In the genomic region with DNA sequence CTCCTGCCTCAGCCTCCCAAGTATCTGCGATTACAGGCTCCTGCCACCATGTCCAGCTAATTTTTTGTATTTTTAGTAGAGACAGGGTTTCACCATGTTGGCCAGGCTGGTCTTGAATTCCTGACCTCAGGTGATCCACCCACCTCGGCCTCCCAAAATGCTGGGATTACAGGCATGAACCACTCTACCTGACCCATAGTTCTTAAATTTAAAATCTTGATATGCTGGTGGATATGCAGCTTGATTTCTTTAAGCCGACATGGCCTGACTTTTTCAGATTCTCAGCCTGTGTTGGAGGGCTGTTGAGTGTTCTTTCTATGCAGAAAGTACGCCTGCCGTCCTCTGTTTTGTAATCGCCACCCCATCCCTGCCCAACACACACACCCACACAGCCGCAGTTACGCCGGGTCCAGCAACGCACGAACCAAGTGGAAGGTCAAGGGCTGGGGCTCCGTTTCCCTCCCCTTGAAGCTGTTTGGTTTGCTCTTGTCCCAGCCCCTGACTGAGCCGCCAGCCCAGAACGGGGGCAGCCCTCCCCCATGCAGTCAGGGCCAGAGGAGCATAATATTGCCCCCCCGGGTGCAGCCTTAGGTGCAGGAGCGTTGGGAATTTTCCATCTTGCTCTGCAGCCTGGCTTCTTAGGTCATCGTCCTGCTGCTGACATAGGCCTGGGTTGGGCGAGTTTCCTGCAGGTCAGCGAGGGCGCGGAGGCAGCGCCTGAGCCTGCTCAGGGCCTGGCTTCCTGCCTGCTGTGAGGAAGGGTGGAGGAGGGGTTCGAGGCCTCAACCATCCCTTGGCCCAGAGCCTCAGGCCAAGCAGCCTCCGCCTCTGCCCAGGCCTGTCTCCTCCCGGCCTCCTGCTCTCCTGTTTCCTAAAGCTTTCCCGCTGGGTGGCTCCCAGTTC, we compare ENCODE assay signal across 1 cellular context.
TF ChIP-seq lines count a peak whose summit lies in the region.

No MANE protein-coding gene starts in this region.

TF ChIP-seq in HepG2, 621 proteins besides CTCF, POLR2A, EP300 and RAD21 (continued from another document and continues in another):
- TF ChIP-seq ZBTB34 (CRISPR knock-in tag; IDR thresholded peaks at IDR 0.05): peak; percentile 99
- peak; percentile 97 for TF ChIP-seq MAF1 (CRISPR knock-in tag; IDR thresholded peaks at IDR 0.05; ENCODE audit: borderline replicate concordance)
- TF ChIP-seq TGIF2 (CRISPR knock-in tag; IDR thresholded peaks at IDR 0.05): peak; percentile 95
- peak; percentile 96 for TF ChIP-seq HNRNPL (IDR thresholded peaks at IDR 0.05; ENCODE audit: low read depth, low read length)
- TF ChIP-seq, protein P1, sequence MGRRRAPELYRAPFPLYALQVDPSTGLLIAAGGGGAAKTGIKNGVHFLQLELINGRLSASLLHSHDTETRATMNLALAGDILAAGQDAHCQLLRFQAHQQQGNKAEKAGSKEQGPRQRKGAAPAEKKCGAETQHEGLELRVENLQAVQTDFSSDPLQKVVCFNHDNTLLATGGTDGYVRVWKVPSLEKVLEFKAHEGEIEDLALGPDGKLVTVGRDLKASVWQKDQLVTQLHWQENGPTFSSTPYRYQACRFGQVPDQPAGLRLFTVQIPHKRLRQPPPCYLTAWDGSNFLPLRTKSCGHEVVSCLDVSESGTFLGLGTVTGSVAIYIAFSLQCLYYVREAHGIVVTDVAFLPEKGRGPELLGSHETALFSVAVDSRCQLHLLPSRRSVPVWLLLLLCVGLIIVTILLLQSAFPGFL (CRISPR knock-in tag; IDR thresholded peaks at IDR 0.05): no peak
- TF ChIP-seq TP53 (CRISPR knock-in tag; conservative IDR thresholded peaks at IDR 0.05): no peak
- no peak for TF ChIP-seq FOSL1 (CRISPR knock-in tag; IDR thresholded peaks at IDR 0.05; ENCODE audit: borderline replicate concordance)
- TF ChIP-seq, protein P2, sequence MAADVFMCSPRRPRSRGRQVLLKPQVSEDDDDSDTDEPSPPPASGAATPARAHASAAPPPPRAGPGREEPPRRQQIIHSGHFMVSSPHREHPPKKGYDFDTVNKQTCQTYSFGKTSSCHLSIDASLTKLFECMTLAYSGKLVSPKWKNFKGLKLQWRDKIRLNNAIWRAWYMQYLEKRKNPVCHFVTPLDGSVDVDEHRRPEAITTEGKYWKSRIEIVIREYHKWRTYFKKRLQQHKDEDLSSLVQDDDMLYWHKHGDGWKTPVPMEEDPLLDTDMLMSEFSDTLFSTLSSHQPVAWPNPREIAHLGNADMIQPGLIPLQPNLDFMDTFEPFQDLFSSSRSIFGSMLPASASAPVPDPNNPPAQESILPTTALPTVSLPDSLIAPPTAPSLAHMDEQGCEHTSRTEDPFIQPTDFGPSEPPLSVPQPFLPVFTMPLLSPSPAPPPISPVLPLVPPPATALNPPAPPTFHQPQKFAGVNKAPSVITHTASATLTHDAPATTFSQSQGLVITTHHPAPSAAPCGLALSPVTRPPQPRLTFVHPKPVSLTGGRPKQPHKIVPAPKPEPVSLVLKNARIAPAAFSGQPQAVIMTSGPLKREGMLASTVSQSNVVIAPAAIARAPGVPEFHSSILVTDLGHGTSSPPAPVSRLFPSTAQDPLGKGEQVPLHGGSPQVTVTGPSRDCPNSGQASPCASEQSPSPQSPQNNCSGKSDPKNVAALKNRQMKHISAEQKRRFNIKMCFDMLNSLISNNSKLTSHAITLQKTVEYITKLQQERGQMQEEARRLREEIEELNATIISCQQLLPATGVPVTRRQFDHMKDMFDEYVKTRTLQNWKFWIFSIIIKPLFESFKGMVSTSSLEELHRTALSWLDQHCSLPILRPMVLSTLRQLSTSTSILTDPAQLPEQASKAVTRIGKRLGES (CRISPR knock-in tag; IDR thresholded peaks at IDR 0.05; ENCODE audit: borderline replicate concordance): peak; percentile 8; the same call in 1 of the 2 replicates
- no peak for TF ChIP-seq ZSCAN21 (CRISPR knock-in tag; IDR thresholded peaks at IDR 0.05; ENCODE audit: borderline replicate concordance)
- 0 out of 2 replicates have a peak, but pooled peaks have one; percentile 2 for TF ChIP-seq TEAD2 (CRISPR knock-in tag; IDR thresholded peaks at IDR 0.05)
- TF ChIP-seq DDIT3 (CRISPR knock-in tag; IDR thresholded peaks at IDR 0.05): no peak
- peak; percentile 99 for TF ChIP-seq ZNF543 (CRISPR knock-in tag; IDR thresholded peaks at IDR 0.05)
- peak; percentile 100 for TF ChIP-seq PATZ1 (CRISPR knock-in tag; IDR thresholded peaks at IDR 0.05)
- TF ChIP-seq ADNP (CRISPR knock-in tag; IDR thresholded peaks at IDR 0.05): peak; percentile 29; the same call in 1 of the 2 replicates
- TF ChIP-seq NCOA2 (CRISPR knock-in tag; IDR thresholded peaks at IDR 0.05): peak; percentile 98
- TF ChIP-seq PAWR (CRISPR knock-in tag; IDR thresholded peaks at IDR 0.05; ENCODE audit: borderline replicate concordance): no peak
- no peak for TF ChIP-seq ZNF850 (CRISPR knock-in tag; conservative IDR thresholded peaks at IDR 0.05)
- TF ChIP-seq NRL (CRISPR knock-in tag; IDR thresholded peaks at IDR 0.05; ENCODE audit: borderline replicate concordance): no peak
- TF ChIP-seq, protein P3, sequence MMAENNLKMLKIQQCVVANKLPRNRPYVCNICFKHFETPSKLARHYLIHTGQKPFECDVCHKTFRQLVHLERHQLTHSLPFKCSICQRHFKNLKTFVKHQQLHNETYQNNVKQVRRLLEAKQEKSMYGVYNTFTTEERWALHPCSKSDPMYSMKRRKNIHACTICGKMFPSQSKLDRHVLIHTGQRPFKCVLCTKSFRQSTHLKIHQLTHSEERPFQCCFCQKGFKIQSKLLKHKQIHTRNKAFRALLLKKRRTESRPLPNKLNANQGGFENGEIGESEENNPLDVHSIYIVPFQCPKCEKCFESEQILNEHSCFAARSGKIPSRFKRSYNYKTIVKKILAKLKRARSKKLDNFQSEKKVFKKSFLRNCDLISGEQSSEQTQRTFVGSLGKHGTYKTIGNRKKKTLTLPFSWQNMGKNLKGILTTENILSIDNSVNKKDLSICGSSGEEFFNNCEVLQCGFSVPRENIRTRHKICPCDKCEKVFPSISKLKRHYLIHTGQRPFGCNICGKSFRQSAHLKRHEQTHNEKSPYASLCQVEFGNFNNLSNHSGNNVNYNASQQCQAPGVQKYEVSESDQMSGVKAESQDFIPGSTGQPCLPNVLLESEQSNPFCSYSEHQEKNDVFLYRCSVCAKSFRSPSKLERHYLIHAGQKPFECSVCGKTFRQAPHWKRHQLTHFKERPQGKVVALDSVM (CRISPR knock-in tag; IDR thresholded peaks at IDR 0.05): no peak
- peak; percentile 97 for TF ChIP-seq ZMYM3 (CRISPR knock-in tag; IDR thresholded peaks at IDR 0.05)
- TF ChIP-seq, protein P4, sequence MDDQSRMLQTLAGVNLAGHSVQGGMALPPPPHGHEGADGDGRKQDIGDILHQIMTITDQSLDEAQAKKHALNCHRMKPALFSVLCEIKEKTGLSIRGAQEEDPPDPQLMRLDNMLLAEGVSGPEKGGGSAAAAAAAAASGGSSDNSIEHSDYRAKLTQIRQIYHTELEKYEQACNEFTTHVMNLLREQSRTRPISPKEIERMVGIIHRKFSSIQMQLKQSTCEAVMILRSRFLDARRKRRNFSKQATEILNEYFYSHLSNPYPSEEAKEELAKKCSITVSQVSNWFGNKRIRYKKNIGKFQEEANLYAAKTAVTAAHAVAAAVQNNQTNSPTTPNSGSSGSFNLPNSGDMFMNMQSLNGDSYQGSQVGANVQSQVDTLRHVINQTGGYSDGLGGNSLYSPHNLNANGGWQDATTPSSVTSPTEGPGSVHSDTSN (CRISPR knock-in tag; IDR thresholded peaks at IDR 0.05; ENCODE audit: borderline replicate concordance): peak; percentile 19; the same call in 1 of the 2 replicates
- no peak for TF ChIP-seq ZNF207 (IDR thresholded peaks at IDR 0.05; ENCODE audit: borderline replicate concordance)
- peak; percentile 98 for TF ChIP-seq ZNF598 (CRISPR knock-in tag; IDR thresholded peaks at IDR 0.05; ENCODE audit: borderline replicate concordance)
- TF ChIP-seq NFKBIZ (CRISPR knock-in tag; IDR thresholded peaks at IDR 0.05): peak; percentile 99
- TF ChIP-seq, protein P5, sequence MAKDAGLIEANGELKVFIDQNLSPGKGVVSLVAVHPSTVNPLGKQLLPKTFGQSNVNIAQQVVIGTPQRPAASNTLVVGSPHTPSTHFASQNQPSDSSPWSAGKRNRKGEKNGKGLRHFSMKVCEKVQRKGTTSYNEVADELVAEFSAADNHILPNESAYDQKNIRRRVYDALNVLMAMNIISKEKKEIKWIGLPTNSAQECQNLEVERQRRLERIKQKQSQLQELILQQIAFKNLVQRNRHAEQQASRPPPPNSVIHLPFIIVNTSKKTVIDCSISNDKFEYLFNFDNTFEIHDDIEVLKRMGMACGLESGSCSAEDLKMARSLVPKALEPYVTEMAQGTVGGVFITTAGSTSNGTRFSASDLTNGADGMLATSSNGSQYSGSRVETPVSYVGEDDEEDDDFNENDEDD (CRISPR knock-in tag; IDR thresholded peaks at IDR 0.05; ENCODE audit: borderline replicate concordance): peak; percentile 91; the same call in 1 of the 2 replicates
- peak; percentile 92 for TF ChIP-seq ZNF12 (CRISPR knock-in tag; IDR thresholded peaks at IDR 0.05)
- peak; percentile 99 for TF ChIP-seq NCOR1 (IDR thresholded peaks at IDR 0.05; ENCODE audit: borderline replicate concordance, low read length)
- TF ChIP-seq JUNB (CRISPR knock-in tag; IDR thresholded peaks at IDR 0.05; ENCODE audit: borderline replicate concordance): no peak
- TF ChIP-seq DNMT3B (CRISPR knock-in tag; conservative IDR thresholded peaks at IDR 0.05): peak; percentile 97; the same call in 1 of the 2 replicates
- peak; percentile 75; the same call in 1 of the 2 replicates for TF ChIP-seq ZNF7 (CRISPR knock-in tag; IDR thresholded peaks at IDR 0.05)
- peak; percentile 98 for TF ChIP-seq AHR (CRISPR knock-in tag; IDR thresholded peaks at IDR 0.05)
- no peak for TF ChIP-seq SP2 (CRISPR knock-in tag; IDR thresholded peaks at IDR 0.05)
- peak; percentile 100 for TF ChIP-seq BCL3 (CRISPR knock-in tag; IDR thresholded peaks at IDR 0.05)
- peak; percentile 99 for TF ChIP-seq ZNF761 (CRISPR knock-in tag; conservative IDR thresholded peaks at IDR 0.05)
- TF ChIP-seq, protein P6, sequence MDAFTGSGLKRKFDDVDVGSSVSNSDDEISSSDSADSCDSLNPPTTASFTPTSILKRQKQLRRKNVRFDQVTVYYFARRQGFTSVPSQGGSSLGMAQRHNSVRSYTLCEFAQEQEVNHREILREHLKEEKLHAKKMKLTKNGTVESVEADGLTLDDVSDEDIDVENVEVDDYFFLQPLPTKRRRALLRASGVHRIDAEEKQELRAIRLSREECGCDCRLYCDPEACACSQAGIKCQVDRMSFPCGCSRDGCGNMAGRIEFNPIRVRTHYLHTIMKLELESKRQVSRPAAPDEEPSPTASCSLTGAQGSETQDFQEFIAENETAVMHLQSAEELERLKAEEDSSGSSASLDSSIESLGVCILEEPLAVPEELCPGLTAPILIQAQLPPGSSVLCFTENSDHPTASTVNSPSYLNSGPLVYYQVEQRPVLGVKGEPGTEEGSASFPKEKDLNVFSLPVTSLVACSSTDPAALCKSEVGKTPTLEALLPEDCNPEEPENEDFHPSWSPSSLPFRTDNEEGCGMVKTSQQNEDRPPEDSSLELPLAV (CRISPR knock-in tag; conservative IDR thresholded peaks at IDR 0.05; ENCODE audit: low read depth): no peak
- no peak for TF ChIP-seq POLR2AphosphoS2 (IDR thresholded peaks at IDR 0.05; ENCODE audit: low read depth, low read length)
- TF ChIP-seq MEIS1 (CRISPR knock-in tag; IDR thresholded peaks at IDR 0.05; ENCODE audit: borderline replicate concordance): peak; percentile 99
- TF ChIP-seq ATF5 (CRISPR knock-in tag; IDR thresholded peaks at IDR 0.05; ENCODE audit: low read depth): peak; percentile 93
- peak; percentile 100 for TF ChIP-seq RARA (CRISPR knock-in tag; IDR thresholded peaks at IDR 0.05)
- no peak for TF ChIP-seq TRIM24 (CRISPR knock-in tag; IDR thresholded peaks at IDR 0.05)
- TF ChIP-seq IRF2 (CRISPR knock-in tag; IDR thresholded peaks at IDR 0.05): peak; percentile 98
- TF ChIP-seq ZNF781 (CRISPR knock-in tag; IDR thresholded peaks at IDR 0.05; ENCODE audit: borderline replicate concordance, not compliant biosample characterization): peak; percentile 96
